ENCODE assay signal across 17 cellular contexts in the genomic region with DNA sequence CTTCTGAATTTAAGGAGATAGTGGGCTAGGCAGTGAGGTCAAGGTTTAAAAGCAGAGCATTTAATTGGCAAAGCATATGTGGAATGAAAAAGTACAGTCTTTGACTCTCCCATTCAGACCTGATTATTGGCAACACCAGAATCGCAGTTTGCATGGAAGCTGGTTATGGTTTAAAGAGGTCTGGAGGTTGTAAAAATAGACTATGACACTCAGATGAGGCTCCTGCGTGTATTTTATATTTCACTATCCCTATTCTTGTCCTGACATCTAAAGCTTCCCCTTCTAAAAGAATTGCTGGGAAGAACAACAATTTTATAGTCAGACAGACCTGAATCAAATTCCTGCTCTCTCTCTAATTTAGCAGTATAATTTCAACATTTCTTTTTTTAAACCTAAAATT.
DNase-seq lines count a peak whose midpoint lies in the region; ATAC-seq and TF ChIP-seq lines count a peak whose summit lies in the region.
"Had no signal": no experiment of that assay in that cellular context is flagged by ENCODE, and none has a peak within 500 bp of the region (broad histone marks: within the 10 kb centered on the region; RNA-seq: fewer than 3 reads in every experiment).

No MANE protein-coding gene starts in this region.

- H3K9me3 ChIP-seq in left ventricle myocardium inferior (replicated peaks), result no peaks in the 10 kb centered on the region
- H3K9me3 ChIP-seq in right cardiac atrium (ENCODE audit: control insufficient read depth, low read length), result no peaks in the 10 kb centered on the region
- H3K9me3 ChIP-seq in endocrine pancreas (ENCODE audit: control insufficient read depth, low read length), result no peaks in the 10 kb centered on the region
- H3K9me3 ChIP-seq in stomach smooth muscle (ENCODE audit: control insufficient read depth in 2 of 2, low read length in 2 of 2), result no peaks in the 10 kb centered on the region
- H3K9me3 ChIP-seq: A549, BE2C had no signal

- TF ChIP-seq CTCF in left ventricle myocardium inferior (IDR thresholded peaks at IDR 0.05; ENCODE audit: borderline replicate concordance), result no peak

- H3K36me3 ChIP-seq in left ventricle myocardium inferior (no peaks in the 10 kb centered on the region), endocrine pancreas (ENCODE audit: control insufficient read depth, insufficient read depth, low read length) (no peaks in the 10 kb centered on the region), stomach smooth muscle (ENCODE audit: control insufficient read depth in 2 of 2, insufficient read depth in 2 of 2, low read length in 2 of 2) (no peaks in the 10 kb centered on the region)
- H3K36me3 ChIP-seq: BE2C had no signal

- intact Hi-C loops in left ventricle myocardium inferior (cut with micrococcal nuclease) (no loop called here), right cardiac atrium (cut with DNase I) (no loop called here), left colon (cut with DNase I, micrococcal nuclease) (no loop called here)

- no peaks in the 10 kb centered on the region for H3K27me3 ChIP-seq in left ventricle myocardium inferior (ENCODE audit: low read depth)
- no peaks in the 10 kb centered on the region for H3K27me3 ChIP-seq in right cardiac atrium (ENCODE audit: control insufficient read depth, insufficient read depth)
- H3K27me3 ChIP-seq in endocrine pancreas (ENCODE audit: control insufficient read depth, insufficient read depth, low read length), result no peaks in the 10 kb centered on the region
- no peaks in the 10 kb centered on the region for H3K27me3 ChIP-seq in stomach smooth muscle (ENCODE audit: control insufficient read depth in 1 of 2, insufficient read depth in 2 of 2, low read length in 2 of 2)
- H3K27me3 ChIP-seq: BE2C had no signal

- H3K9ac ChIP-seq in endocrine pancreas (ENCODE audit: control insufficient read depth, insufficient read depth, low read length) (no peak overlapping the region), stomach smooth muscle (ENCODE audit: low read length in 2 of 2) (peak overlapping the region in 1 of 2 donors; percentile 0)

- DNase-seq in left ventricle myocardium inferior, result no peak
- DNase-seq in right cardiac atrium, result no peak
- no peak for DNase-seq in left colon
- no peak for DNase-seq in putamen (ENCODE audit: low spot score)
- DNase-seq in NCI-H2196 (lab: John Stamatoyannopoulos, UW; ENCODE audit: unreplicated experiment), result no peak
- DNase-seq: BE2C; CD4-positive, alpha-beta memory T cell; DMS79; H7 had no signal

- ATAC-seq in right cardiac atrium, result no peak
- ATAC-seq in left colon, result peak; percentile 35
- no peak for ATAC-seq in GM18498 (IDR thresholded peaks at IDR 0.05; ENCODE audit: unreplicated experiment)
- ATAC-seq: A549, GM23338 had no signal

- H3K27ac ChIP-seq in left ventricle myocardium inferior (replicated peaks) (peak overlapping the region; percentile 29), right cardiac atrium (ENCODE audit: low read length) (no peak overlapping the region), stomach smooth muscle (ENCODE audit: low read length) (no peak overlapping the region)
- H3K27ac ChIP-seq: A549, C4-2B, HL-60 had no signal

- 75% methylated on average over 2 of the region's 2 CpGs for WGBS in right cardiac atrium

- H3K4me1 ChIP-seq in left ventricle myocardium inferior (peaks cover 8% of the 10 kb centered on the region), right cardiac atrium (ENCODE audit: control insufficient read depth, insufficient read depth, low read length) (no peaks in the 10 kb centered on the region), endocrine pancreas (ENCODE audit: control insufficient read depth, insufficient read depth, low read length) (peaks cover 6% of the 10 kb centered on the region), stomach smooth muscle (ENCODE audit: control insufficient read depth, insufficient read depth, low read length) (no peaks in the 10 kb centered on the region)
- H3K4me1 ChIP-seq: A549 had no signal

- H3K4me3 ChIP-seq in left ventricle myocardium inferior (peak overlapping the region; percentile 19), right cardiac atrium (ENCODE audit: low read length) (no peak overlapping the region), endocrine pancreas (ENCODE audit: control insufficient read depth, insufficient read depth, low read length) (peak overlapping the region; percentile 10), stomach smooth muscle (ENCODE audit: low read length in 2 of 2) (peak overlapping the region; percentile 17 to 39)
- H3K4me3 ChIP-seq: A549, GM12878, GM23338 had no signal
